In genomic region chr12:100827901-100828520, GRCh38 we compare ENCODE assay signal across 8 cellular contexts. TPM values are rescaled to one million over a fixed set of nuclear protein-coding genes. Genes with fewer than 3 reads are reported as not detected.
DNase-seq lines count a peak whose midpoint lies in the region; ATAC-seq, FAIRE-seq and TF ChIP-seq lines count a peak whose summit lies in the region.

No MANE protein-coding gene starts in this region.

- TF ChIP-seq POLR2A in GM12892 (IDR thresholded peaks at IDR 0.05; ENCODE audit: low read depth, low read length) = no peak

- H3K27ac ChIP-seq in WERI-Rb-1 = no peak overlapping the region

- H3K27me3 ChIP-seq in WERI-Rb-1 (ENCODE audit: insufficient read depth, low read depth, severe bottlenecking) = no peaks in the 10 kb centered on the region

- peak; percentile 10 for TF ChIP-seq CTCF in AG04449 (IDR thresholded peaks at IDR 0.05; ENCODE audit: insufficient read depth, low read length, missing control alignments)
- TF ChIP-seq CTCF in WERI-Rb-1 (IDR thresholded peaks at IDR 0.05; ENCODE audit: low read depth, low read length) = peak; percentile 81

- H3K36me3 ChIP-seq in WERI-Rb-1 = no peaks in the 10 kb centered on the region

- no peak for FAIRE-seq in GM12892 (lab: Jason Lieb, UNC)

- ATAC-seq in GM18502 (IDR thresholded peaks at IDR 0.05; ENCODE audit: poor library complexity, unreplicated experiment) = peak; percentile 65
- no peak for ATAC-seq in HG03196 (IDR thresholded peaks at IDR 0.05; ENCODE audit: unreplicated experiment)

- POLR2A ChIA-PET in AG04449 (lab: Yijun Ruan, JAX) = no interaction called here

- CTCF ChIA-PET in AG04449 (lab: Yijun Ruan, JAX) = interaction anchor here (0.7 to 3.7 kb wide), 3 partner anchors 14 to 495 kb away, joined by 3 to 23 read pairs (median 3); no protein-coding TSS in a partner anchor

- no peaks in the 10 kb centered on the region for H3K9me3 ChIP-seq in WERI-Rb-1 (ENCODE audit: severe bottlenecking)

- DNase-seq in AG04449 (ENCODE audit: low read depth, low spot score) (no peak), NCI-H1092 treated with DMSO at 0.1 percent for 48 hours (lab: John Stamatoyannopoulos, UW) (peak; percentile 50), WERI-Rb-1 (peak; percentile 20), left kidney (ENCODE audit: low read depth, low spot score) (peak; percentile 52), GM12892 (ENCODE audit: insufficient read length) (no peak)
- DNase-seq in stimulated activated CD4-positive, alpha-beta T cell treated with anti-CD3 and anti-CD28 coated beads, Interleukin-4, amount 100 ng/mL, for 4 hours = no peak

- H3K4me3 ChIP-seq in AG04449 (ENCODE audit: low read depth, low read length) (no peak overlapping the region), WERI-Rb-1 (ENCODE audit: low read depth, low read length) (no peak overlapping the region)

RNA-seq across cellular contexts. Expression of gene ANO4, which starts 33.4 kb away (rescaled TPM):
- not detected for polyA plus RNA-seq in GM12892 (2012; ENCODE audit: missing spikeins)

Comparison
In these comparisons a context has a peak if more than half of its experiments do, and no peak if none do; other contexts are left out.
1. DNase-seq: peak in NCI-H1092 treated with DMSO at 0.1 percent for 48 hours (single experiment), WERI-Rb-1 (single experiment) and left kidney (single experiment); none in AG04449 (single experiment), stimulated activated CD4-positive, alpha-beta T cell treated with anti-CD3 and anti-CD28 coated beads, Interleukin-4, amount 100 ng/mL, for 4 hours (0 of 2) and GM12892 (single experiment).